ENCODE assay signal across 8 cellular contexts in genomic region chr16:2205104-2205966, GRCh38. TPM values are rescaled to one million over a fixed set of nuclear protein-coding genes. Genes with fewer than 3 reads are reported as not detected.
A peak's percentile ranks its signal among the peaks of the same experiment; 100 is the strongest.
DNase-seq lines count a peak whose midpoint lies in the region; ATAC-seq and TF ChIP-seq lines count a peak whose summit lies in the region.

Gene MLST8 (plus strand): TSS chr16:2205454. CDS start chr16:2206086, 632 bp downstream.

- peak; percentile 100 for DNase-seq in AG08396 (ENCODE audit: low spot score)
- DNase-seq in NCI-H345 (lab: John Stamatoyannopoulos, UW): peak; percentile 85
- peak; percentile 92 for DNase-seq in activated CD4-positive, alpha-beta T cell treated with anti-CD3 and anti-CD28 coated beads for 36 hours
- DNase-seq in choroid plexus epithelial cell (ENCODE audit: low read depth): peak; percentile 90
- peak; percentile 81 to 87 for DNase-seq in left colon
- peak; percentile 89 to 91 for DNase-seq in stimulated activated CD4-positive, alpha-beta T cell treated with anti-CD3 and anti-CD28 coated beads, Interleukin-1b, Interleukin-23, amount 100 ng/mL, for 4 hours (ENCODE audit: low read depth in 2 of 2)

- H3K4me1 Mint-ChIP-seq in activated CD4-positive, alpha-beta T cell treated with anti-CD3 and anti-CD28 coated beads for 36 hours: peaks cover 16% of the 10 kb centered on the region

- H3K36me3 Mint-ChIP-seq in activated CD4-positive, alpha-beta T cell treated with anti-CD3 and anti-CD28 coated beads for 36 hours (ENCODE audit: low read depth): peaks cover 18% of the 10 kb centered on the region

- POLR2A ChIA-PET in activated CD4-positive, alpha-beta T cell treated with anti-CD3 and anti-CD28 coated beads for 36 hours (lab: Charles Lee): no interaction called here

- H3K9me3 Mint-ChIP-seq in activated CD4-positive, alpha-beta T cell treated with anti-CD3 and anti-CD28 coated beads for 36 hours (ENCODE audit: low read depth): no peaks in the 10 kb centered on the region

- ATAC-seq in GM18858 (IDR thresholded peaks at IDR 0.05; ENCODE audit: unreplicated experiment): peak; percentile 63
- ATAC-seq in HG03097 (IDR thresholded peaks at IDR 0.05; ENCODE audit: low FRiP score, unreplicated experiment): peak; percentile 62
- peak; percentile 84 for ATAC-seq in activated CD4-positive, alpha-beta T cell treated with anti-CD3 and anti-CD28 coated beads for 36 hours
- peak; percentile 85 for ATAC-seq in left colon

- peak within 1 kb of the TSS; percentile 79 for H3K4me3 ChIP-seq in choroid plexus epithelial cell (ENCODE audit: low read depth, low read length)

- CTCF ChIA-PET in activated CD4-positive, alpha-beta T cell treated with anti-CD3 and anti-CD28 coated beads for 36 hours (lab: Charles Lee): no interaction called here

- H3K4me3 Mint-ChIP-seq in activated CD4-positive, alpha-beta T cell treated with anti-CD3 and anti-CD28 coated beads for 36 hours: peak within 1 kb of the TSS; percentile 83

- no peak for TF ChIP-seq CTCF in choroid plexus epithelial cell (conservative IDR thresholded peaks at IDR 0.05; ENCODE audit: low read depth, low read length)

- intact Hi-C loops in activated CD4-positive, alpha-beta T cell treated with anti-CD3 and anti-CD28 coated beads for 36 hours (cut with DNase I, micrococcal nuclease): loop anchor here (1.0 to 10.0 kb wide), 19 partner anchors 9 to 591 kb away; partner anchors contain the start of genes E4F1 (in 2 of the 2), RNPS1 (in 2 of the 2), TRAF7 (in 2 of the 2) and ABCA3 (in 1 of the 2)
- intact Hi-C loops in left colon (cut with DNase I, micrococcal nuclease): no loop called here

- peak within 1 kb of the TSS; percentile 84 for H3K27ac Mint-ChIP-seq in activated CD4-positive, alpha-beta T cell treated with anti-CD3 and anti-CD28 coated beads for 36 hours

- H3K27me3 Mint-ChIP-seq in activated CD4-positive, alpha-beta T cell treated with anti-CD3 and anti-CD28 coated beads for 36 hours: no peaks in the 10 kb centered on the region

RNA-seq across cellular contexts. Expression of gene MLST8, which starts in this region (rescaled TPM):
- total RNA-seq in activated CD4-positive, alpha-beta T cell treated with anti-CD3 and anti-CD28 coated beads for 36 hours: 10 to 100 TPM; 61.3 to 76.1 TPM
- 10 to 100 TPM; 26.7 to 31.4 TPM for total RNA-seq in left colon

Comparison
In these comparisons a context has a peak if more than half of its experiments do, and no peak if none do; other contexts are left out.
1. Peak in every context shown above with its lines: DNase-seq, ATAC-seq and H3K4me3 ChIP-seq.
2. intact Hi-C loops: an anchor here in activated CD4-positive, alpha-beta T cell treated with anti-CD3 and anti-CD28 coated beads for 36 hours (1.0 to 10.0 kb wide); none called in left colon.